ENCODE assay signal across 17 cellular contexts in genomic region chr1:201375169-201375568, GRCh38. TPM values are rescaled to one million over a fixed set of nuclear protein-coding genes. Genes with fewer than 3 reads are reported as not detected.
DNase-seq lines count a peak whose midpoint lies in the region; ATAC-seq, FAIRE-seq and TF ChIP-seq lines count a peak whose summit lies in the region.
"Had no signal": no experiment of that assay in that cellular context is flagged by ENCODE, and none has a peak within 500 bp of the region (broad histone marks: within the 10 kb centered on the region; RNA-seq: fewer than 3 reads in every experiment).

No MANE protein-coding gene starts in this region.

- H4K20me1 ChIP-seq in H1 (replicated peaks in 1 of 2; ENCODE audit: control insufficient read depth in 1 of 2, insufficient read depth in 2 of 2, low read length in 2 of 2) = no peaks in the 10 kb centered on the region

- H3K4me1 ChIP-seq in H1 (replicated peaks in 1 of 4; ENCODE audit: control insufficient read depth in 3 of 4, insufficient read depth in 4 of 4, low read length in 3 of 4) (peaks cover 9 to 40% (median 29%) of the 10 kb centered on the region in 4 experiments), kidney (ENCODE audit: control insufficient read depth in 1 of 2, insufficient read depth in 1 of 2, low read depth in 1 of 2, low read length in 2 of 2) (no peaks in the 10 kb centered on the region)
- H3K4me1 ChIP-seq: ascending aorta had no signal

- peak overlapping the region; percentile 87 for H3K4ac ChIP-seq in H1 (replicated peaks; ENCODE audit: insufficient read length, low read depth, low read length)

- TF ChIP-seq CTCF in NB4 (IDR thresholded peaks at IDR 0.05; ENCODE audit: low read depth, low read length) (peak; percentile 10), H1 (IDR thresholded peaks at IDR 0.05; ENCODE audit: control extremely low read depth in 1 of 3, insufficient read depth in 1 of 3, low read depth in 1 of 3, low read length in 3 of 3) (peak in 2 of 3 experiments; percentile 36 to 41; a peak in 3 of 4 replicates), nephron (IDR thresholded peaks at IDR 0.05; ENCODE audit: unreplicated experiment in 3 of 3) (peak; percentile 9 to 37 (median 13)), kidney (IDR thresholded peaks at IDR 0.05; ENCODE audit: borderline replicate concordance, extremely low read depth, insufficient read depth) (no peak)

- H2BK12ac ChIP-seq in H1 (ENCODE audit: low read depth, low read length) = peak overlapping the region; percentile 99

- TF ChIP-seq POLR2A in NB4 (IDR thresholded peaks at IDR 0.05; ENCODE audit: extremely low read depth, insufficient read length) (no peak), H1 (IDR thresholded peaks at IDR 0.05; ENCODE audit: control extremely low read depth in 1 of 2, low read depth in 2 of 2, low read length in 2 of 2) (no peak)

- H3K4me2 ChIP-seq in H1 (ENCODE audit: insufficient read depth in 1 of 2, low read depth in 2 of 2, low read length in 2 of 2) = peak overlapping the region in 1 of 2 experiments; percentile 30; a peak in 1 of 4 replicates

- H3K4me3 ChIP-seq in NB4 (ENCODE audit: low read depth, low read length) = no peak overlapping the region
- no peak overlapping the region for H3K4me3 ChIP-seq in H1 (ENCODE audit: extremely low read depth in 1 of 4, insufficient read depth in 2 of 4, low read depth in 3 of 4, low read length in 4 of 4)
- H3K4me3 ChIP-seq in kidney (ENCODE audit: low read length in 2 of 2) = no peak overlapping the region
- H3K4me3 ChIP-seq: ascending aorta, lower lobe of right lung, thyroid gland had no signal

- ATAC-seq in HG03520 (IDR thresholded peaks at IDR 0.05; ENCODE audit: unreplicated experiment) = no peak
- ATAC-seq: activated T-cell treated with anti-CD3 and anti-CD28 coated beads, Interleukin-2, amount 50 U/mL, for 4 hours; lower lobe of right lung had no signal

- no peak overlapping the region for H4K5ac ChIP-seq in H1 (ENCODE audit: insufficient read length, low read depth, low read length)

- peak overlapping the region; percentile 94; the same call in 1 of the 2 replicates for H2BK5ac ChIP-seq in H1 (ENCODE audit: low read depth, low read length)

- no peak overlapping the region for H3K56ac ChIP-seq in H1 (replicated peaks; ENCODE audit: insufficient read length, low read depth, low read length)

- DNase-seq in NCI-H146 (lab: John Stamatoyannopoulos, UW) (peak; percentile 31), NCI-H146 treated with DMSO at 0.1 percent for 48 hours (lab: John Stamatoyannopoulos, UW; ENCODE audit: unreplicated experiment) (no peak), NB4 (ENCODE audit: low read depth) (peak; percentile 22), H1 (ENCODE audit: low read depth in 1 of 2, low spot score in 2 of 2) (no peak), kidney (no peak)
- no peak for DNase-seq in activated effector memory CD4-positive, alpha-beta T cell treated with Interleukin-2 at 50 U/mL for 16 hours
- DNase-seq: 8988T; activated CD4-positive, alpha-beta T cell treated with anti-CD3 and anti-CD28 coated beads for 4 hours; activated T-cell treated with anti-CD3 and anti-CD28 coated beads, Interleukin-2, amount 50 U/mL, for 4 hours; hippocampal formation; KG1; lower lobe of right lung; NCI-H1930; thyroid gland had no signal

- peak overlapping the region; percentile 57 to 99 (median 81) for H3K4me3 Mint-ChIP-seq in nephron
- H3K4me3 Mint-ChIP-seq: activated T-cell treated with anti-CD3 and anti-CD28 coated beads, Interleukin-2, amount 50 U/mL, for 4 hours had no signal

- peak overlapping the region; percentile 86; the same call in 1 of the 2 replicates for H2AK5ac ChIP-seq in H1 (ENCODE audit: low read depth, low read length)

- H3K4me1 Mint-ChIP-seq in nephron = peaks cover 84% of the 10 kb centered on the region

- H3K27ac ChIP-seq in H1 (ENCODE audit: low read depth, low read length) (no peak overlapping the region), kidney (ENCODE audit: low read depth in 2 of 2, low read length in 2 of 2) (no peak overlapping the region)
- H3K27ac ChIP-seq: ascending aorta, lower lobe of right lung, thyroid gland had no signal

- no peaks in the 10 kb centered on the region for H3K27me3 ChIP-seq in H1 (replicated peaks in 1 of 4; ENCODE audit: control insufficient read depth in 3 of 4, extremely low read depth in 1 of 4, insufficient read depth in 3 of 4, low read length in 3 of 4)
- H3K27me3 ChIP-seq: ascending aorta, thyroid gland had no signal

- H3K9me3 ChIP-seq in H1 (ENCODE audit: insufficient read depth in 2 of 2, low read depth in 1 of 2, low read length in 1 of 2) = no peaks in the 10 kb centered on the region
- H3K9me3 ChIP-seq in kidney (ENCODE audit: control insufficient read depth in 1 of 2, low read length in 2 of 2) = no peaks in the 10 kb centered on the region
- H3K9me3 ChIP-seq: ascending aorta, lower lobe of right lung, thyroid gland had no signal

- CTCF ChIA-PET in H1 (lab: Charles Lee; ENCODE audit: partially characterized antibody) = interaction anchor here (0.6 to 17.6 kb wide), 18 partner anchors 8 to 1131 kb away, joined by 3 to 371 read pairs (median 4); partner anchors contain the start of gene LAD1

- no peaks in the 10 kb centered on the region for H3K36me3 ChIP-seq in H1 (ENCODE audit: control insufficient read depth in 2 of 4, insufficient read depth in 4 of 4, low read length in 3 of 4)
- no peaks in the 10 kb centered on the region for H3K36me3 ChIP-seq in kidney (ENCODE audit: control insufficient read depth in 1 of 2, insufficient read depth in 2 of 2, low read length in 2 of 2)
- H3K36me3 ChIP-seq: ascending aorta, lower lobe of right lung, thyroid gland had no signal

- no peaks in the 10 kb centered on the region for H3K9me3 Mint-ChIP-seq in nephron
- H3K9me3 Mint-ChIP-seq: activated T-cell treated with anti-CD3 and anti-CD28 coated beads, Interleukin-2, amount 50 U/mL, for 4 hours had no signal

- WGBS in H1 (ENCODE audit: extremely low coverage in 1 of 2, insufficient coverage in 1 of 2, insufficient read length in 1 of 2, insufficient replicate concordance in 2 of 2, low coverage in 1 of 2, low lambda C conversion rate in 2 of 2, missing lambda C conversion rate in 1 of 2), 2 experiments = 83% methylated on average over 4 of the region's 4 CpGs; no CpG with 5 or more reads in 1 of the 2 experiments

- H2BK20ac ChIP-seq in H1 (ENCODE audit: low read length) = peak overlapping the region; percentile 99; the same call in 1 of the 2 replicates

- peak overlapping the region; percentile 99 for H3K18ac ChIP-seq in H1 (ENCODE audit: extremely low read depth, low read length)

- POLR2A ChIA-PET in H1 (lab: Charles Lee; ENCODE audit: partially characterized antibody) = interaction anchor here (0.7 to 6.5 kb wide), 12 partner anchors 8 to 115 kb away, joined by 3 to 49 read pairs (median 4); no protein-coding TSS in a partner anchor

- FAIRE-seq in H1 (lab: Jason Lieb, UNC) = no peak
- FAIRE-seq in kidney (lab: Jason Lieb, UNC) = no peak

- H3K23ac ChIP-seq in H1 (ENCODE audit: insufficient read length) = no peak overlapping the region

- H3K9ac ChIP-seq in H1 (replicated peaks in 1 of 4; ENCODE audit: extremely low read depth in 1 of 4, low read depth in 3 of 4, low read length in 3 of 4) (no peak overlapping the region), kidney (ENCODE audit: low read length in 2 of 2) (no peak overlapping the region)

- peaks cover 2% of the 10 kb centered on the region; the same call in 1 of the 2 replicates for H3K23me2 ChIP-seq in H1 (ENCODE audit: low read depth, low read length)

- TF ChIP-seq RAD21 in H1 (IDR thresholded peaks at IDR 0.05 in 1 of 2, conservative IDR thresholded peaks at IDR 0.05 in 1 of 2; ENCODE audit: low read depth in 2 of 2, low read length in 2 of 2) = peak in 1 of 2 experiments; percentile 25; a peak in 1 of 4 replicates

- H4K8ac ChIP-seq in H1 (ENCODE audit: extremely low read depth, insufficient read depth, low read length) = no peak overlapping the region

- no peak overlapping the region for H2AFZ ChIP-seq in H1 (ENCODE audit: low read length)

- no peak overlapping the region for H3K14ac ChIP-seq in H1 (ENCODE audit: insufficient read length)

- peak overlapping the region; percentile 85 for H2BK120ac ChIP-seq in H1 (replicated peaks; ENCODE audit: low read depth, low read length)

- H2BK15ac ChIP-seq in H1 (ENCODE audit: low read length) = peak overlapping the region; percentile 99; the same call in 1 of the 2 replicates

- H3K27ac Mint-ChIP-seq in nephron = peak overlapping the region in 2 of 3 experiments; percentile 71 to 87

- H3K27me3 Mint-ChIP-seq in nephron (ENCODE audit: low read depth) = peaks cover 15% of the 10 kb centered on the region

- H3K79me1 ChIP-seq in H1 (ENCODE audit: low read depth, low read length) = no peaks in the 10 kb centered on the region; the same call in 1 of the 2 replicates

- intact Hi-C loops in kidney (cut with DNase I) = no loop called here

- H3K79me2 ChIP-seq in H1 (ENCODE audit: control insufficient read depth in 1 of 2, insufficient read depth in 2 of 2, low read length in 2 of 2) = no peaks in the 10 kb centered on the region

- TF ChIP-seq EP300 in H1 (IDR thresholded peaks at IDR 0.05; ENCODE audit: borderline replicate concordance in 1 of 2, low read depth in 2 of 2, low read length in 2 of 2) = no peak

- peak overlapping the region; percentile 95 for H4K91ac ChIP-seq in H1 (replicated peaks; ENCODE audit: insufficient read length, low read length)

- no peaks in the 10 kb centered on the region for H3K36me3 Mint-ChIP-seq in nephron (ENCODE audit: low read depth)

RNA-seq across cellular contexts. Expression of gene TNNT2, which starts 2.3 kb away (rescaled TPM):
- total RNA-seq in H1 (2021; fragmentation: NEBNext Ultra II Directional; extraction: Animal tissue kit (Norgen Biotek cat#: 25700)) = 21.0 and 22.6 TPM in 2 replicates
- polyA plus RNA-seq in H1 (2011; rRNA removed) (3.1 and 5.3 TPM in 2 replicates), kidney (ENCODE audit: insufficient read depth, low read depth, low replicate concordance) (117 TPM)
- 13.9 TPM for polyA plus RNA-seq in H1 (2011; cell fraction: cytosol; rRNA removed)
- polyA plus RNA-seq in H1 (2011; cell fraction: nucleus; rRNA removed) = 21.3 TPM
- polyA plus RNA-seq in H1 (2012, experiment 1 of 2) = 14.8 to 17.7 TPM (median 16.7 TPM) in 4 replicates
- 4.4 TPM for polyA plus RNA-seq in H1 (2012, experiment 2 of 2)
- 15.5 TPM for polyA plus RNA-seq in H1 (2013, experiment 1 of 2)
- polyA plus RNA-seq in H1 (2013, experiment 2 of 2) = 14.1 TPM
- 5.8 and 8.4 TPM in 2 replicates for polyA minus RNA-seq in H1 (2011; rRNA and poly(A)+ RNA removed)
- polyA minus RNA-seq in H1 (2011; cell fraction: cytosol; rRNA and poly(A)+ RNA removed) = 7.2 TPM
- 13.0 TPM for polyA minus RNA-seq in H1 (2011; cell fraction: nucleus; rRNA and poly(A)+ RNA removed)
- total RNA-seq in kidney = 2.1 TPM
- total RNA-seq: activated T-cell treated with anti-CD3 and anti-CD28 coated beads, Interleukin-2, amount 50 U/mL, for 4 hours; ascending aorta had no signal

RNA-seq across cellular contexts. Expression of gene LAD1, which starts 24.0 kb away (rescaled TPM):
- total RNA-seq in H1 (2021; fragmentation: NEBNext Ultra II Directional; extraction: Animal tissue kit (Norgen Biotek cat#: 25700)) = 30.5 and 32.8 TPM in 2 replicates
- polyA plus RNA-seq in H1 (2011; rRNA removed) = 9.3 and 12.4 TPM in 2 replicates
- polyA plus RNA-seq in H1 (2011; cell fraction: cytosol; rRNA removed) = 9.9 TPM
- polyA plus RNA-seq in H1 (2011; cell fraction: nucleus; rRNA removed) = 16.3 TPM
- polyA plus RNA-seq in H1 (2012, experiment 1 of 2) = 17.1 to 22.3 TPM (median 20.0 TPM) in 4 replicates
- polyA plus RNA-seq in H1 (2012, experiment 2 of 2) = 21.6 TPM
- 20.5 TPM for polyA plus RNA-seq in H1 (2013, experiment 1 of 2)
- polyA plus RNA-seq in H1 (2013, experiment 2 of 2) = 20.2 TPM
- polyA minus RNA-seq in H1 (2011; rRNA and poly(A)+ RNA removed) = 7.7 and 10.7 TPM in 2 replicates
- polyA minus RNA-seq in H1 (2011; cell fraction: cytosol; rRNA and poly(A)+ RNA removed) = 8.4 TPM
- polyA minus RNA-seq in H1 (2011; cell fraction: nucleus; rRNA and poly(A)+ RNA removed) = 13.1 TPM
- total RNA-seq in kidney = 72.6 TPM
- 70.7 TPM for polyA plus RNA-seq in kidney (ENCODE audit: insufficient read depth, low read depth, low replicate concordance)

RNA-seq across cellular contexts. Expression of gene TNNI1, which starts 46.4 kb away (rescaled TPM):
- total RNA-seq in H1 (2021; fragmentation: NEBNext Ultra II Directional; extraction: Animal tissue kit (Norgen Biotek cat#: 25700)) = 0.29 and 0.50 TPM in 2 replicates
- polyA plus RNA-seq in H1 (2011; rRNA removed) (0.46 and 1.0 TPM in 2 replicates), kidney (ENCODE audit: insufficient read depth, low read depth, low replicate concordance) (17.7 TPM)
- 1.5 TPM for polyA plus RNA-seq in H1 (2011; cell fraction: cytosol; rRNA removed)
- polyA plus RNA-seq in H1 (2011; cell fraction: nucleus; rRNA removed) = 0.81 TPM
- polyA plus RNA-seq in H1 (2012, experiment 1 of 2) = 0.54 to 1.4 TPM (median 1.1 TPM) in 4 replicates
- 0.97 TPM for polyA plus RNA-seq in H1 (2012, experiment 2 of 2)
- polyA plus RNA-seq in H1 (2013, experiment 1 of 2) = 0.18 TPM
- 0.20 TPM for polyA plus RNA-seq in H1 (2013, experiment 2 of 2)
- 0.28 and 0.34 TPM in 2 replicates for polyA minus RNA-seq in H1 (2011; rRNA and poly(A)+ RNA removed)
- polyA minus RNA-seq in H1 (2011; cell fraction: cytosol; rRNA and poly(A)+ RNA removed) = not detected
- not detected for polyA minus RNA-seq in H1 (2011; cell fraction: nucleus; rRNA and poly(A)+ RNA removed)
- not detected for total RNA-seq in kidney
- total RNA-seq: activated T-cell treated with anti-CD3 and anti-CD28 coated beads, Interleukin-2, amount 50 U/mL, for 4 hours; ascending aorta; thyroid gland had no signal

Comparison
In these comparisons a context has a peak if more than half of its experiments do, and no peak if none do; other contexts are left out.
1. DNase-seq: peak in NCI-H146 (single experiment) and NB4 (single experiment); none in NCI-H146 treated with DMSO at 0.1 percent for 48 hours (single experiment), H1 (0 of 2), kidney (single experiment) and activated effector memory CD4-positive, alpha-beta T cell treated with Interleukin-2 at 50 U/mL for 16 hours (single experiment).